In genomic region chr1:167715653-167716302, GRCh38 we compare ENCODE assay signal across 8 cellular contexts. TPM values are rescaled to one million over a fixed set of nuclear protein-coding genes. Genes with fewer than 3 reads are reported as not detected.
DNase-seq lines count a peak whose midpoint lies in the region; ATAC-seq and TF ChIP-seq lines count a peak whose summit lies in the region.

No MANE protein-coding gene starts in this region.

- DNase-seq in NCI-H2029 treated with DMSO at 0.1 percent for 48 hours (lab: John Stamatoyannopoulos, UW) (peak; percentile 57), NCI-H2029 (lab: John Stamatoyannopoulos, UW) (no peak), omental fat pad (ENCODE audit: low spot score) (no peak), HuH-7.5 (ENCODE audit: low spot score) (no peak)
- no peak for DNase-seq in Jurkat, Clone E6-1 (ENCODE audit: low read depth, low spot score)
- no peak for DNase-seq in central memory CD8-positive, alpha-beta T cell (ENCODE audit: low spot score in 2 of 2)

- peaks cover 13% of the 10 kb centered on the region for H3K4me1 ChIP-seq in mucosa of stomach (ENCODE audit: control insufficient read depth, insufficient read depth, low read length)

- H3K36me3 ChIP-seq in mucosa of stomach (ENCODE audit: control insufficient read depth, insufficient read depth, low read length) = no peaks in the 10 kb centered on the region

- TF ChIP-seq CTCF in omental fat pad (IDR thresholded peaks at IDR 0.05) = no peak

- H3K4me3 ChIP-seq in Jurkat, Clone E6-1 (ENCODE audit: low read length) = peak overlapping the region; percentile 66
- H3K4me3 ChIP-seq in mucosa of stomach (ENCODE audit: low read length) = peak overlapping the region; percentile 69

- peak overlapping the region; percentile 100 for H3K27ac Mint-ChIP-seq in central memory CD8-positive, alpha-beta T cell (ENCODE audit: low read depth)

- H3K36me3 Mint-ChIP-seq in central memory CD8-positive, alpha-beta T cell (ENCODE audit: insufficient read depth) = peaks cover 43% of the 10 kb centered on the region

- H3K9me3 Mint-ChIP-seq in central memory CD8-positive, alpha-beta T cell = peaks cover 12% of the 10 kb centered on the region

- H3K4me1 Mint-ChIP-seq in central memory CD8-positive, alpha-beta T cell = peaks cover 39% of the 10 kb centered on the region

- H3K27me3 ChIP-seq in mucosa of stomach (ENCODE audit: control insufficient read depth, insufficient read depth, low read length) = no peaks in the 10 kb centered on the region

- peak overlapping the region; percentile 92 for H3K4me3 Mint-ChIP-seq in central memory CD8-positive, alpha-beta T cell

- ATAC-seq in central memory CD8-positive, alpha-beta T cell (replicated peaks; ENCODE audit: extremely low read depth, poor library complexity, severe bottlenecking) = peak; percentile 1
- ATAC-seq in omental fat pad (ENCODE audit: low FRiP score) (no peak), HG02840 (IDR thresholded peaks at IDR 0.05; ENCODE audit: low FRiP score, unreplicated experiment) (no peak)

- peak overlapping the region; percentile 66 for H3K9ac ChIP-seq in mucosa of stomach (ENCODE audit: low read length)

- peaks cover 15% of the 10 kb centered on the region for H3K27me3 Mint-ChIP-seq in central memory CD8-positive, alpha-beta T cell

- no peaks in the 10 kb centered on the region for H3K9me3 ChIP-seq in mucosa of stomach (ENCODE audit: control insufficient read depth, low read length)

RNA-seq across cellular contexts. Expression of gene MPZL1, which starts 6.0 kb away (rescaled TPM):
- 43.0 TPM for polyA plus RNA-seq in Jurkat, Clone E6-1 (2012; ENCODE audit: insufficient read depth, insufficient read length)
- total RNA-seq in omental fat pad = 100 to 1,000 TPM; 102 to 116 (median 108) TPM
